ENCODE assay signal across 12 cellular contexts in genomic region chr7:38673795-38674194, GRCh38. TPM values are rescaled to one million over a fixed set of nuclear protein-coding genes. Genes with fewer than 3 reads are reported as not detected.
A peak's percentile ranks its signal among the peaks of the same experiment; 100 is the strongest.
DNase-seq lines count a peak whose midpoint lies in the region; ATAC-seq, FAIRE-seq and TF ChIP-seq lines count a peak whose summit lies in the region.
"Had no signal": no experiment of that assay in that cellular context is flagged by ENCODE, and none has a peak within 500 bp of the region (broad histone marks: within the 10 kb centered on the region; RNA-seq: fewer than 3 reads in every experiment).

No MANE protein-coding gene starts in this region.

- no peak overlapping the region for H2BK120ac ChIP-seq in IMR-90 (ENCODE audit: low read depth, low read length)

- H3K4me1 ChIP-seq in IMR-90 (ENCODE audit: control insufficient read depth, insufficient read depth, low read length): peaks cover 2% of the 10 kb centered on the region; the same call in 1 of the 2 replicates
- no peaks in the 10 kb centered on the region for H3K4me1 ChIP-seq in right cardiac atrium (ENCODE audit: control insufficient read depth, insufficient read depth, low read length)
- no peaks in the 10 kb centered on the region for H3K4me1 ChIP-seq in kidney (ENCODE audit: control insufficient read depth in 1 of 2, insufficient read depth in 1 of 2, low read depth in 1 of 2, low read length in 2 of 2)
- H3K4me1 ChIP-seq: transverse colon had no signal

- no peak overlapping the region; the same call in 1 of the 2 replicates for H4K91ac ChIP-seq in IMR-90 (ENCODE audit: insufficient read depth, low read depth, low read length)

- TF ChIP-seq POLR2A in IMR-90 (IDR thresholded peaks at IDR 0.05; ENCODE audit: low read depth, low read length) (no peak), GM12891 (IDR thresholded peaks at IDR 0.05; ENCODE audit: low read depth, low read length) (no peak)

- no peak overlapping the region for H3K27ac Mint-ChIP-seq in T-helper 2 cell treated with Interferon-gamma antibody and Interleukin-4, amounts not matched to agents 5 μg/mL and 100 μg/mL, for 36 hours
- H3K27ac Mint-ChIP-seq: activated naive CD8-positive, alpha-beta T cell treated with anti-CD3 and anti-CD28 coated beads, Interleukin-2, amount 10 ng/mL, durations not matched to agents 7 days and 5 days had no signal

- POLR2A ChIA-PET in IMR-90 (lab: Charles Lee; ENCODE audit: unreplicated experiment): no interaction called here

- WGBS in IMR-90 (ENCODE audit: extremely low coverage in 2 of 2, insufficient read length in 1 of 2), 2 experiments: no CpG with 5 or more reads among the region's 3 CpGs
- WGBS in right cardiac atrium: 60% methylated on average over 3 of the region's 3 CpGs

- no peak for TF ChIP-seq RAD21 in IMR-90 (IDR thresholded peaks at IDR 0.05; ENCODE audit: low read length)

- no TSS peak for BruUV-seq in IMR-90 (replicated peaks; lab: Mats Ljungman, UMichigan)

- FAIRE-seq in kidney (lab: Jason Lieb, UNC) (no peak), GM12891 (lab: Jason Lieb, UNC) (no peak)

- DNase-seq in AG08396 (ENCODE audit: low spot score) (peak; percentile 34), IMR-90 (peak; percentile 84), astrocyte of the hippocampus (ENCODE audit: low read depth, low spot score) (peak; percentile 8), right cardiac atrium (no peak), kidney (no peak), GM12891 (ENCODE audit: insufficient read length, low spot score) (no peak)
- no peak for DNase-seq in T-helper 2 cell treated with Interferon-gamma antibody and Interleukin-4, amounts not matched to agents 5 μg/mL and 100 μg/mL, for 36 hours (ENCODE audit: low spot score)
- DNase-seq: activated CD4-positive, alpha-beta T cell treated with anti-CD3 and anti-CD28 coated beads, Interleukin-2, amount 50 U/mL, for 48 hours; activated naive CD8-positive, alpha-beta T cell treated with anti-CD3 and anti-CD28 coated beads, Interleukin-2, amount 10 ng/mL, durations not matched to agents 7 days and 5 days; posterior cingulate gyrus; transverse colon had no signal

- H2BK5ac ChIP-seq in IMR-90 (ENCODE audit: low read depth, low read length, poor library complexity, severe bottlenecking): no peak overlapping the region

- H3K9me3 ChIP-seq in IMR-90 (ENCODE audit: control insufficient read depth, insufficient read depth, low read length) (no peaks in the 10 kb centered on the region), right cardiac atrium (ENCODE audit: control insufficient read depth, low read length) (no peaks in the 10 kb centered on the region), kidney (ENCODE audit: control insufficient read depth in 1 of 2, low read length in 2 of 2) (no peaks in the 10 kb centered on the region)
- H3K9me3 ChIP-seq: transverse colon had no signal

- H2AFZ ChIP-seq in IMR-90 (replicated peaks; ENCODE audit: low read length, poor library complexity): no peak overlapping the region

- no peak overlapping the region for H4K8ac ChIP-seq in IMR-90 (ENCODE audit: low read depth in 2 of 2, low read length in 2 of 2)

- no peak overlapping the region for H3K4ac ChIP-seq in IMR-90 (ENCODE audit: low read depth, low read length)

- in situ Hi-C loops in IMR-90 (cut with MboI; ENCODE audit: low sequenced_read_pairs): no loop called here

- H3K9ac ChIP-seq in IMR-90 (ENCODE audit: low read depth, low read length) (no peak overlapping the region), kidney (ENCODE audit: low read length in 2 of 2) (no peak overlapping the region)

- H3K27me3 ChIP-seq in IMR-90 (ENCODE audit: control insufficient read depth, insufficient read depth, low read length) (peaks cover 5% of the 10 kb centered on the region; the same call in 1 of the 2 replicates), right cardiac atrium (ENCODE audit: control insufficient read depth, insufficient read depth) (no peaks in the 10 kb centered on the region)
- H3K27me3 ChIP-seq: transverse colon had no signal

- H3K56ac ChIP-seq in IMR-90 (ENCODE audit: extremely low read depth, insufficient read depth, low read length): no peak overlapping the region

- peak overlapping the region; percentile 35; the same call in 1 of the 2 replicates for H3K27ac ChIP-seq in IMR-90 (ENCODE audit: insufficient read depth, low read length)
- H3K27ac ChIP-seq in right cardiac atrium (ENCODE audit: low read length): no peak overlapping the region
- no peak overlapping the region for H3K27ac ChIP-seq in kidney (ENCODE audit: low read depth in 2 of 2, low read length in 2 of 2)

- H3K4me3 ChIP-seq in IMR-90 (ENCODE audit: insufficient read depth, low read depth, low read length) (no peak overlapping the region), right cardiac atrium (ENCODE audit: low read length) (no peak overlapping the region), kidney (ENCODE audit: low read length in 2 of 2) (no peak overlapping the region)
- H3K4me3 ChIP-seq: transverse colon had no signal

- no peak overlapping the region for H2BK20ac ChIP-seq in IMR-90 (ENCODE audit: low read depth, low read length)

- no peaks in the 10 kb centered on the region for H3K79me1 ChIP-seq in IMR-90 (ENCODE audit: low read depth in 1 of 2, low read length in 2 of 2)

- intact Hi-C loops in IMR-90 (cut with micrococcal nuclease): no loop called here
- intact Hi-C loops in right cardiac atrium (cut with DNase I): no loop called here
- intact Hi-C loops in kidney (cut with DNase I): no loop called here

- H3K36me3 ChIP-seq in IMR-90 (ENCODE audit: control insufficient read depth, insufficient read depth, low read length): no peaks in the 10 kb centered on the region
- H3K36me3 ChIP-seq in kidney (ENCODE audit: control insufficient read depth in 1 of 2, insufficient read depth in 2 of 2, low read length in 2 of 2): no peaks in the 10 kb centered on the region
- H3K36me3 ChIP-seq: transverse colon had no signal

- H3K4me3 Mint-ChIP-seq in T-helper 2 cell treated with Interferon-gamma antibody and Interleukin-4, amounts not matched to agents 5 μg/mL and 100 μg/mL, for 36 hours: no peak overlapping the region
- H3K4me3 Mint-ChIP-seq: activated naive CD8-positive, alpha-beta T cell treated with anti-CD3 and anti-CD28 coated beads, Interleukin-2, amount 10 ng/mL, durations not matched to agents 7 days and 5 days had no signal

- H2AK5ac ChIP-seq in IMR-90 (ENCODE audit: low read depth, low read length): no peak overlapping the region

- H3K9me3 Mint-ChIP-seq in T-helper 2 cell treated with Interferon-gamma antibody and Interleukin-4, amounts not matched to agents 5 μg/mL and 100 μg/mL, for 36 hours: no peaks in the 10 kb centered on the region
- H3K9me3 Mint-ChIP-seq: activated naive CD8-positive, alpha-beta T cell treated with anti-CD3 and anti-CD28 coated beads, Interleukin-2, amount 10 ng/mL, durations not matched to agents 7 days and 5 days had no signal

- peak overlapping the region; percentile 74 for H3K18ac ChIP-seq in IMR-90 (ENCODE audit: low read depth, low read length)

- 0 out of 2 replicates have a peak overlapping the region, but pooled peaks have one; percentile 38 for H3K4me2 ChIP-seq in IMR-90 (ENCODE audit: low read depth, low read length)

- peak; percentile 63 for ATAC-seq in IMR-90 (ENCODE audit: low read depth)
- peak; percentile 29 to 76 for ATAC-seq in right cardiac atrium
- no peak for ATAC-seq in GM18907 (IDR thresholded peaks at IDR 0.05; ENCODE audit: unreplicated experiment)

- H3K9me1 ChIP-seq in IMR-90 (ENCODE audit: insufficient read depth, low read length): no peaks in the 10 kb centered on the region

- no peak overlapping the region for H2AK9ac ChIP-seq in IMR-90 (replicated peaks; ENCODE audit: low read depth, low read length, poor library complexity)

- H3K23ac ChIP-seq in IMR-90 (ENCODE audit: low read depth, low read length): no peak overlapping the region

- dilution Hi-C loops in IMR-90 (cut with HindIII; ENCODE audit: low sequenced_read_pairs, unreplicated experiment): no loop called here

- H3K36me3 Mint-ChIP-seq in T-helper 2 cell treated with Interferon-gamma antibody and Interleukin-4, amounts not matched to agents 5 μg/mL and 100 μg/mL, for 36 hours (ENCODE audit: low read depth): no peaks in the 10 kb centered on the region
- H3K36me3 Mint-ChIP-seq: activated naive CD8-positive, alpha-beta T cell treated with anti-CD3 and anti-CD28 coated beads, Interleukin-2, amount 10 ng/mL, durations not matched to agents 7 days and 5 days had no signal

- peaks cover 12% of the 10 kb centered on the region for H3K27me3 Mint-ChIP-seq in T-helper 2 cell treated with Interferon-gamma antibody and Interleukin-4, amounts not matched to agents 5 μg/mL and 100 μg/mL, for 36 hours (ENCODE audit: low read depth)

- TF ChIP-seq CTCF in IMR-90 (conservative IDR thresholded peaks at IDR 0.05; ENCODE audit: low read depth, low read length): no peak
- no peak for TF ChIP-seq CTCF in kidney (IDR thresholded peaks at IDR 0.05; ENCODE audit: borderline replicate concordance, extremely low read depth, insufficient read depth)

- no peak overlapping the region for H3K14ac ChIP-seq in IMR-90 (replicated peaks; ENCODE audit: low read depth, low read length)

- H4K5ac ChIP-seq in IMR-90 (ENCODE audit: low read depth, low read length): 0 out of 2 replicates have a peak overlapping the region, but pooled peaks have one; percentile 17

- no peaks in the 10 kb centered on the region for H3K4me1 Mint-ChIP-seq in T-helper 2 cell treated with Interferon-gamma antibody and Interleukin-4, amounts not matched to agents 5 μg/mL and 100 μg/mL, for 36 hours (ENCODE audit: low read depth)
- H3K4me1 Mint-ChIP-seq: activated naive CD8-positive, alpha-beta T cell treated with anti-CD3 and anti-CD28 coated beads, Interleukin-2, amount 10 ng/mL, durations not matched to agents 7 days and 5 days had no signal

- no peaks in the 10 kb centered on the region for H4K20me1 ChIP-seq in IMR-90 (ENCODE audit: insufficient read depth, low read length)

- CTCF ChIA-PET in IMR-90 (lab: Yijun Ruan, JAX): interaction anchor here (1.7 kb wide), 1 partner anchor 14 kb away, joined by 6 read pairs; no protein-coding TSS in a partner anchor

- no peak overlapping the region for H2BK15ac ChIP-seq in IMR-90 (ENCODE audit: low read depth, low read length)

TF ChIP-seq in GM12891, 5 proteins besides CTCF, POLR2A, EP300 and RAD21:
- TF ChIP-seq POLR2AphosphoS5 (IDR thresholded peaks at IDR 0.05; ENCODE audit: low read depth, low read length) (no peak), PAX5 (IDR thresholded peaks at IDR 0.05; ENCODE audit: insufficient read depth, low read length, severe bottlenecking) (no peak), POU2F2 (IDR thresholded peaks at IDR 0.05; ENCODE audit: low read depth, low read length) (no peak), TAF1 (IDR thresholded peaks at IDR 0.05; ENCODE audit: low read depth, low read length) (no peak), SPI1 (IDR thresholded peaks at IDR 0.05; ENCODE audit: low read depth, low read length) (no peak)
TF ChIP-seq in GM12891: peak in this region for 0.

RNA-seq across cellular contexts. Expression of gene AMPH, which starts 42.6 kb away (rescaled TPM):
- 3.9 and 4.2 TPM in 2 replicates for total RNA-seq in IMR-90 (2012; rRNA removed)
- 4.0 and 4.8 TPM in 2 replicates for polyA plus RNA-seq in IMR-90 (2012; rRNA removed)
- polyA plus RNA-seq in IMR-90 (2012; cell fraction: cytosol; rRNA removed): 2.1 and 2.3 TPM in 2 replicates
- polyA plus RNA-seq in IMR-90 (2012; cell fraction: nucleus; rRNA removed; ENCODE audit: low replicate concordance): 4.0 and 10.1 TPM in 2 replicates
- total RNA-seq in right cardiac atrium: 1 to 10 TPM; 1.3 to 4.7 (median 3.0) TPM
- 1.3 TPM for polyA plus RNA-seq in right cardiac atrium
- 1.2 TPM for total RNA-seq in kidney
- 1.4 TPM for polyA plus RNA-seq in kidney (ENCODE audit: insufficient read depth, low read depth, low replicate concordance)
- polyA plus RNA-seq in GM12891 (2012; ENCODE audit: low read depth, missing spikeins): 0.06 TPM
- total RNA-seq: activated naive CD8-positive, alpha-beta T cell treated with anti-CD3 and anti-CD28 coated beads, Interleukin-2, amount 10 ng/mL, durations not matched to agents 7 days and 5 days had no signal

Comparison
In these comparisons a context has a peak if more than half of its experiments do, and no peak if none do; other contexts are left out.
1. DNase-seq: peak in AG08396 (single experiment), IMR-90 (single experiment) and astrocyte of the hippocampus (single experiment); none in right cardiac atrium (0 of 3), T-helper 2 cell treated with Interferon-gamma antibody and Interleukin-4, amounts not matched to agents 5 μg/mL and 100 μg/mL, for 36 hours (single experiment), kidney (single experiment) and GM12891 (single experiment).